ENCODE assay signal across 15 cellular contexts in genomic region chr13:72463561-72463960, GRCh38.
DNase-seq lines count a peak whose midpoint lies in the region; ATAC-seq and TF ChIP-seq lines count a peak whose summit lies in the region.
"Had no signal": no experiment of that assay in that cellular context is flagged by ENCODE, and none has a peak within 500 bp of the region (broad histone marks: within the 10 kb centered on the region; RNA-seq: fewer than 3 reads in every experiment).

No MANE protein-coding gene starts in this region.

- DNase-seq in Right ventricle myocardium superior (no peak), cardiac septum (ENCODE audit: low spot score) (no peak), heart right ventricle (peak in 1 of 2 donors; percentile 18), nephron progenitor cell (peak; percentile 7), EL (no peak), iPS-NIHi11 (ENCODE audit: low spot score) (no peak), foreskin melanocyte (no peak), activated gamma-delta T cell treated with Interleukin-2 at 50 U/mL for 16 hours (no peak)
- DNase-seq: activated CD8-positive, alpha-beta T cell treated with anti-CD3 and anti-CD28 coated beads, Interleukin-2, amount 10 ng/mL, durations not matched to agents 7 days and 5 days; activated naive CD4-positive, alpha-beta T cell treated with Interleukin-2 at 50 U/mL for 16 hours; GOT3; naive B cell; SHP77 had no signal

- WGBS in heart right ventricle, 2 donors, result 12 to 19% methylated on average over 7 of the region's 7 CpGs

- H3K4me3 ChIP-seq in heart right ventricle, result no peak overlapping the region
- H3K4me3 ChIP-seq: A549 had no signal

- no peak overlapping the region for H3K27ac Mint-ChIP-seq in nephron progenitor cell
- H3K27ac Mint-ChIP-seq: activated CD8-positive, alpha-beta T cell treated with anti-CD3 and anti-CD28 coated beads, Interleukin-2, amount 10 ng/mL, durations not matched to agents 7 days and 5 days; naive B cell had no signal

- H3K4me3 Mint-ChIP-seq in nephron progenitor cell, result no peak overlapping the region
- H3K4me3 Mint-ChIP-seq: activated CD8-positive, alpha-beta T cell treated with anti-CD3 and anti-CD28 coated beads, Interleukin-2, amount 10 ng/mL, durations not matched to agents 7 days and 5 days; naive B cell had no signal

- no peaks in the 10 kb centered on the region for H3K27me3 ChIP-seq in heart right ventricle

- TF ChIP-seq CTCF in heart right ventricle (IDR thresholded peaks at IDR 0.05), result no peak
- no peak for TF ChIP-seq CTCF in nephron progenitor cell (IDR thresholded peaks at IDR 0.05)

- peaks cover 0 to 14% (median 0%) of the 10 kb centered on the region in 9 donors for H3K4me1 ChIP-seq in heart right ventricle
- H3K4me1 ChIP-seq: A549 had no signal

- H3K36me3 ChIP-seq in heart right ventricle, result no peaks in the 10 kb centered on the region

- H3K9me3 ChIP-seq in heart right ventricle, result no peaks in the 10 kb centered on the region
- H3K9me3 ChIP-seq: A549 had no signal

- peaks cover 5% of the 10 kb centered on the region for H3K4me1 Mint-ChIP-seq in nephron progenitor cell
- H3K4me1 Mint-ChIP-seq: naive B cell had no signal

- intact Hi-C loops in Right ventricle myocardium superior (cut with DNase I) (no loop called here), cardiac septum (cut with DNase I) (no loop called here), heart right ventricle (cut with DNase I) (no loop called here)

- H3K27ac ChIP-seq in heart right ventricle, result no peak overlapping the region
- H3K27ac ChIP-seq: A549, HL-60 had no signal

- H3K36me3 Mint-ChIP-seq in nephron progenitor cell (ENCODE audit: low read depth), result no peaks in the 10 kb centered on the region
- H3K36me3 Mint-ChIP-seq: naive B cell had no signal

- H3K27me3 Mint-ChIP-seq in nephron progenitor cell (ENCODE audit: low read depth, poor library complexity), result peaks cover 4% of the 10 kb centered on the region
- H3K27me3 Mint-ChIP-seq: naive B cell had no signal

- ATAC-seq in Right ventricle myocardium superior (ENCODE audit: poor library complexity) (peak; percentile 74), heart right ventricle (peak in 5 of 8 donors; percentile 42 to 78 (median 67))
- ATAC-seq: A549; activated CD8-positive, alpha-beta T cell treated with anti-CD3 and anti-CD28 coated beads, Interleukin-2, amount 10 ng/mL, durations not matched to agents 7 days and 5 days had no signal

- H3K9me3 Mint-ChIP-seq in nephron progenitor cell, result no peaks in the 10 kb centered on the region
